In the genomic region with DNA sequence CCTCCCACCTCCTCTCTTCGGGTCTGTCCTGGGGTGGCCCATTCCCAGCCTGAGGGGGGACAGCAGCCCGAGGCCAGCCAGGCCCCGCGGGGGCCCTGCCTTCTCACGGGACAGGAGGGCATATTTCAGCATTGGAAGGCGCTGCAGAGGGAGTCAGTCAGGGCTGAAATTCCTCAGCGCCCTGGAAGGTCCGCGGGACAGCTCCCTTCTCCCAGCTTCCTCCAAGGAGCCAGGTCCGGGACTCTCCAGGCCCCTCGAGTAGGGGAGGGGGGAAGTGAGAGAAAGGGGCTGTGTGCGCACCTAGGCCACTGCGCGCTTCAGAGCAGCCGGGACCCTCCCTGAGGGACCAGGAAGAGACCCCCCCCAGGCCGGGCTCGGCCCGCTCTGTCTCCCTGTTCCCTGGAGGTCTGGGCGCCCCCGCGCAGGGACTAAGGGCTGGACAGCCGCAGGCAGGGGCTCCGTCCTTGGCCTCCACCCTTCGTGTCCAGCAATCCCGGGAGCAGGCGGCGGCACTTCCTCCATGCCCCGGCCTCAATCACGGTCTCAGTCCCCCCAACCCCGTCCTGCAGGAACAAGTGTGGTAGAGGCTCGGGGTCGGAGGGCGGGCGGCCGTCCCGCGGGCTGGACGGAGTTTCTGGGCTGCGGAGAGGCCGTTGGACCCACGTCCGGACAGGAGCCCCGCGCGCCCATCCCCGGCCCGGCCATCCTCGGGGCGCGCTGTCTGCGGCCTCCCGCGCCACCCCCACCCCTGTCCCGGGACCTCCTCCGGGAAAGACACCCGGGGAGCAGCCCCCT, we compare ENCODE assay signal across 10 cellular contexts. TPM values are rescaled to one million over a fixed set of nuclear protein-coding genes. Genes with fewer than 3 reads are reported as not detected.
DNase-seq lines count a peak whose midpoint lies in the region; ATAC-seq, FAIRE-seq and TF ChIP-seq lines count a peak whose summit lies in the region.
"Had no signal": no experiment of that assay in that cellular context is flagged by ENCODE, and none has a peak within 500 bp of the region (broad histone marks: within the 10 kb centered on the region; RNA-seq: fewer than 3 reads in every experiment).

No MANE protein-coding gene starts in this region.

- TF ChIP-seq CTCF in endothelial cell of umbilical vein (IDR thresholded peaks at IDR 0.05; ENCODE audit: extremely low read depth in 1 of 2, insufficient read depth in 1 of 2, low read depth in 1 of 2, low read length in 2 of 2) (no peak), nephron (IDR thresholded peaks at IDR 0.05; ENCODE audit: unreplicated experiment in 3 of 3) (no peak), vagina (IDR thresholded peaks at IDR 0.05) (no peak), esophagus squamous epithelium (IDR thresholded peaks at IDR 0.05) (no peak)

- H3K4me1 ChIP-seq in endothelial cell of umbilical vein (ENCODE audit: control insufficient read depth, extremely low read depth, insufficient read depth, low read length) (peaks cover 3% of the 10 kb centered on the region), vagina (peaks cover 44% of the 10 kb centered on the region), esophagus squamous epithelium (peaks cover 27 to 52% (median 43%) of the 10 kb centered on the region in 3 donors)

- no peak overlapping the region for H3K4me2 ChIP-seq in endothelial cell of umbilical vein (ENCODE audit: insufficient read depth, low read length)

- no peaks in the 10 kb centered on the region for H3K36me3 Mint-ChIP-seq in activated naive CD8-positive, alpha-beta T cell treated with anti-CD3 and anti-CD28 coated beads, Interleukin-2, amount 10 ng/mL, durations not matched to agents 7 days and 5 days
- no peaks in the 10 kb centered on the region for H3K36me3 Mint-ChIP-seq in activated naive CD8-positive, alpha-beta T cell treated with anti-CD3 and anti-CD28 coated beads for 36 hours
- no peaks in the 10 kb centered on the region for H3K36me3 Mint-ChIP-seq in nephron (ENCODE audit: low read depth)
- H3K36me3 Mint-ChIP-seq: CD4-positive, alpha-beta memory T cell had no signal

- intact Hi-C loops in endothelial cell of umbilical vein (cut with micrococcal nuclease) = loop anchor here (2.0 to 5.0 kb wide), 2 partner anchors 545 to 698 kb away; no protein-coding TSS in a partner anchor
- intact Hi-C loops in vagina (cut with DNase I) = no loop called here
- intact Hi-C loops in esophagus squamous epithelium (cut with DNase I) = loop anchor here (10.0 kb wide), 1 partner anchor 551 kb away; no protein-coding TSS in a partner anchor

- peaks cover 2% of the 10 kb centered on the region for H3K4me1 Mint-ChIP-seq in activated naive CD8-positive, alpha-beta T cell treated with anti-CD3 and anti-CD28 coated beads, Interleukin-2, amount 10 ng/mL, durations not matched to agents 7 days and 5 days
- H3K4me1 Mint-ChIP-seq in activated naive CD8-positive, alpha-beta T cell treated with anti-CD3 and anti-CD28 coated beads for 36 hours = no peaks in the 10 kb centered on the region
- peaks cover 4% of the 10 kb centered on the region for H3K4me1 Mint-ChIP-seq in nephron

- POLR2A ChIA-PET in activated naive CD8-positive, alpha-beta T cell treated with anti-CD3 and anti-CD28 coated beads, Interleukin-2, amount 10 ng/mL, durations not matched to agents 7 days and 5 days (lab: Charles Lee) = no interaction called here
- POLR2A ChIA-PET in endothelial cell of umbilical vein (lab: Charles Lee) = no interaction called here

- no peaks in the 10 kb centered on the region for H4K20me1 ChIP-seq in endothelial cell of umbilical vein (replicated peaks; ENCODE audit: control insufficient read depth, extremely low read depth, insufficient read depth, low read length)

- no peak overlapping the region for H2AFZ ChIP-seq in endothelial cell of umbilical vein (ENCODE audit: low read depth, low read length)

- H3K9me3 ChIP-seq in endothelial cell of umbilical vein (replicated peaks; ENCODE audit: control insufficient read depth, insufficient read depth, low read length) (no peaks in the 10 kb centered on the region), vagina (no peaks in the 10 kb centered on the region), esophagus squamous epithelium (no peaks in the 10 kb centered on the region)

- CTCF ChIA-PET in endothelial cell of umbilical vein (lab: Charles Lee) = interaction anchor here (0.5 to 2.7 kb wide), 35 partner anchors 10 to 691 kb away, joined by 3 to 36 read pairs (median 3); partner anchors contain the start of gene EIF3B

- peaks cover 38% of the 10 kb centered on the region for H3K27me3 Mint-ChIP-seq in activated naive CD8-positive, alpha-beta T cell treated with anti-CD3 and anti-CD28 coated beads, Interleukin-2, amount 10 ng/mL, durations not matched to agents 7 days and 5 days
- H3K27me3 Mint-ChIP-seq in activated naive CD8-positive, alpha-beta T cell treated with anti-CD3 and anti-CD28 coated beads for 36 hours = peaks cover 47% of the 10 kb centered on the region
- peaks cover 52% of the 10 kb centered on the region for H3K27me3 Mint-ChIP-seq in nephron (ENCODE audit: low read depth)

- H3K27me3 ChIP-seq in endothelial cell of umbilical vein (ENCODE audit: control insufficient read depth in 2 of 2, insufficient read depth in 2 of 2, low read length in 2 of 2) (peaks cover 29 to 31% of the 10 kb centered on the region in 2 experiments), vagina (no peaks in the 10 kb centered on the region), esophagus squamous epithelium (peaks cover 17 to 89% (median 31%) of the 10 kb centered on the region in 4 donors)

- H3K4me3 Mint-ChIP-seq in activated naive CD8-positive, alpha-beta T cell treated with anti-CD3 and anti-CD28 coated beads, Interleukin-2, amount 10 ng/mL, durations not matched to agents 7 days and 5 days = no peak overlapping the region
- H3K4me3 Mint-ChIP-seq in activated naive CD8-positive, alpha-beta T cell treated with anti-CD3 and anti-CD28 coated beads for 36 hours = no peak overlapping the region
- peak overlapping the region; percentile 51 to 71 (median 68) for H3K4me3 Mint-ChIP-seq in nephron

- no peak overlapping the region for H3K27ac Mint-ChIP-seq in activated naive CD8-positive, alpha-beta T cell treated with anti-CD3 and anti-CD28 coated beads, Interleukin-2, amount 10 ng/mL, durations not matched to agents 7 days and 5 days
- H3K27ac Mint-ChIP-seq in activated naive CD8-positive, alpha-beta T cell treated with anti-CD3 and anti-CD28 coated beads for 36 hours = no peak overlapping the region
- H3K27ac Mint-ChIP-seq in nephron = no peak overlapping the region

- DNase-seq in activated naive CD8-positive, alpha-beta T cell treated with anti-CD3 and anti-CD28 coated beads, Interleukin-2, amount 10 ng/mL, durations not matched to agents 7 days and 5 days = peak; percentile 29
- no peak for DNase-seq in activated naive CD8-positive, alpha-beta T cell treated with anti-CD3 and anti-CD28 coated beads for 36 hours
- DNase-seq in endothelial cell of umbilical vein (ENCODE audit: low read depth, low spot score) (no peak), vagina (ENCODE audit: extremely low spot score in 2 of 2) (no peak), esophagus squamous epithelium (lab: John Stamatoyannopoulos, UW) (no peak)

- TF ChIP-seq POLR2A in endothelial cell of umbilical vein (IDR thresholded peaks at IDR 0.05; ENCODE audit: low read depth, low read length) (no peak), vagina (IDR thresholded peaks at IDR 0.05) (no peak), esophagus squamous epithelium (IDR thresholded peaks at IDR 0.05) (no peak)

- dilution Hi-C loops in endothelial cell of umbilical vein (cut with MboI; ENCODE audit: extremely low pct_ligation_motif_present, low sequenced_read_pairs) = no loop called here

- H3K9ac ChIP-seq in endothelial cell of umbilical vein (replicated peaks; ENCODE audit: extremely low read depth, insufficient read depth, low read length) = no peak overlapping the region

- no peak for FAIRE-seq in endothelial cell of umbilical vein (lab: Jason Lieb, UNC)
- FAIRE-seq: colon had no signal

- H3K27ac ChIP-seq in endothelial cell of umbilical vein (ENCODE audit: insufficient read depth, low read depth, low read length) = no peak overlapping the region
- H3K27ac ChIP-seq in vagina = no peak overlapping the region
- H3K27ac ChIP-seq in esophagus squamous epithelium = no peak overlapping the region

- H3K36me3 ChIP-seq in endothelial cell of umbilical vein (ENCODE audit: control insufficient read depth in 2 of 2, extremely low read depth in 1 of 2, insufficient read depth in 2 of 2, low read length in 2 of 2) (no peaks in the 10 kb centered on the region), vagina (no peaks in the 10 kb centered on the region), esophagus squamous epithelium (no peaks in the 10 kb centered on the region)

- H3K79me2 ChIP-seq in endothelial cell of umbilical vein (ENCODE audit: control insufficient read depth, insufficient read depth, low read length) = no peaks in the 10 kb centered on the region

- WGBS in esophagus squamous epithelium, 2 donors = 11 to 20% methylated on average over 3 to 5 of the region's 56 CpGs

- no peak for ATAC-seq in activated naive CD8-positive, alpha-beta T cell treated with anti-CD3 and anti-CD28 coated beads, Interleukin-2, amount 10 ng/mL, durations not matched to agents 7 days and 5 days (ENCODE audit: low read depth)
- ATAC-seq in GM19452 (IDR thresholded peaks at IDR 0.05; ENCODE audit: unreplicated experiment) (no peak), HG03039 (IDR thresholded peaks at IDR 0.05; ENCODE audit: unreplicated experiment) (no peak)

- H3K4me3 ChIP-seq in endothelial cell of umbilical vein (replicated peaks in 1 of 3; ENCODE audit: insufficient read depth in 1 of 3, low read depth in 1 of 3, low read length in 3 of 3) (peak overlapping the region in 1 of 3 experiments; percentile 67), vagina (peak overlapping the region; percentile 51 to 57), esophagus squamous epithelium (peak overlapping the region in 2 of 4 donors; percentile 55 to 72)

- H3K9me3 Mint-ChIP-seq in activated naive CD8-positive, alpha-beta T cell treated with anti-CD3 and anti-CD28 coated beads, Interleukin-2, amount 10 ng/mL, durations not matched to agents 7 days and 5 days = no peaks in the 10 kb centered on the region
- H3K9me3 Mint-ChIP-seq in activated naive CD8-positive, alpha-beta T cell treated with anti-CD3 and anti-CD28 coated beads for 36 hours = no peaks in the 10 kb centered on the region
- H3K9me3 Mint-ChIP-seq in nephron = no peaks in the 10 kb centered on the region

- H3K9me1 ChIP-seq in endothelial cell of umbilical vein (replicated peaks; ENCODE audit: control insufficient read depth, extremely low read depth, insufficient read depth, low read length) = no peaks in the 10 kb centered on the region

- no TSS peak for BruUV-seq in endothelial cell of umbilical vein (replicated peaks; lab: Mats Ljungman, UMichigan)

RNA-seq across cellular contexts. Expression of gene ELFN1, which starts 6.0 kb away (rescaled TPM):
- not detected for total RNA-seq in activated naive CD8-positive, alpha-beta T cell treated with anti-CD3 and anti-CD28 coated beads, Interleukin-2, amount 10 ng/mL, durations not matched to agents 7 days and 5 days
- under 1 TPM; 0.14 to 0.19 TPM for total RNA-seq in activated naive CD8-positive, alpha-beta T cell treated with anti-CD3 and anti-CD28 coated beads for 36 hours
- total RNA-seq in endothelial cell of umbilical vein (0.85 and 1.0 TPM in 2 replicates), vagina (2.2 TPM), esophagus squamous epithelium (1 to 10 TPM in 1 of 4 donors, under 1 TPM in 3; 0.38 to 3.3 (median 0.48) TPM)
- 0.37 and 0.46 TPM in 2 replicates for polyA plus RNA-seq in endothelial cell of umbilical vein
- 0.17 and 0.31 TPM in 2 replicates for polyA plus RNA-seq in endothelial cell of umbilical vein (2011; cell fraction: cytosol; rRNA removed)
- 0.14 and 0.17 TPM in 2 replicates for polyA plus RNA-seq in endothelial cell of umbilical vein (2011; cell fraction: nucleus; rRNA removed)
- 0.54 and 1.6 TPM in 2 replicates for polyA plus RNA-seq in endothelial cell of umbilical vein (2012)
- polyA minus RNA-seq in endothelial cell of umbilical vein = 0.22 and 0.42 TPM in 2 replicates
- 0.31 TPM for polyA minus RNA-seq in endothelial cell of umbilical vein (2011; cell fraction: cytosol; rRNA and poly(A)+ RNA removed)
- polyA minus RNA-seq in endothelial cell of umbilical vein (2011; cell fraction: nucleus; rRNA and poly(A)+ RNA removed) = 0.19 and 0.24 TPM in 2 replicates
- polyA plus RNA-seq: CD4-positive, alpha-beta memory T cell had no signal

Comparison
In these comparisons a context has a peak if more than half of its experiments do, and no peak if none do; other contexts are left out.
1. H3K4me3 Mint-ChIP-seq: peak in nephron (3 of 3); none in activated naive CD8-positive, alpha-beta T cell treated with anti-CD3 and anti-CD28 coated beads, Interleukin-2, amount 10 ng/mL, durations not matched to agents 7 days and 5 days (single experiment) and activated naive CD8-positive, alpha-beta T cell treated with anti-CD3 and anti-CD28 coated beads for 36 hours (single experiment).